In genomic region chr3:96233679-96234078, GRCh38 we compare ENCODE assay signal across 27 cellular contexts.
"Had no signal": no experiment of that assay in that cellular context is flagged by ENCODE, and none has a peak within 500 bp of the region (broad histone marks: within the 10 kb centered on the region; RNA-seq: fewer than 3 reads in every experiment).

No MANE protein-coding gene starts in this region.

- DNase-seq: activated CD4-positive, alpha-beta memory T cell treated with anti-CD3 and anti-CD28 coated beads, Interleukin-2, amount 10 ng/mL, durations not matched to agents 7 days and 5 days; activated CD4-positive, alpha-beta T cell treated with anti-CD3 and anti-CD28 coated beads for 1 hour; activated CD4-positive, alpha-beta T cell treated with anti-CD3 and anti-CD28 coated beads for 4 hours; activated CD4-positive, alpha-beta T cell treated with anti-CD3 and anti-CD28 coated beads, Interleukin-2, amount 10 ng/mL, durations not matched to agents 7 days and 5 days; activated CD4-positive, alpha-beta T cell treated with anti-CD3 and anti-CD28 coated beads, Interleukin-2, amount 50 U/mL, for 4 hours; activated CD8-positive, alpha-beta memory T cell treated with anti-CD3 and anti-CD28 coated beads, Interleukin-2, amount 50 U/mL, for 48 hours; activated gamma-delta T cell; activated naive CD4-positive, alpha-beta T cell; activated naive CD4-positive, alpha-beta T cell treated with anti-CD3 and anti-CD28 coated beads, Interleukin-2, amount 10 ng/mL, durations not matched to agents 7 days and 5 days; activated naive CD8-positive, alpha-beta T cell treated with anti-CD3 and anti-CD28 coated beads, Interleukin-2, amount 10 ng/mL, durations not matched to agents 7 days and 5 days; activated T-cell treated with anti-CD3 and anti-CD28 coated beads for 4 hours; activated T-cell treated with anti-CD3 and anti-CD28 coated beads, Interleukin-2, amount 50 U/mL, for 24 hours; activated T-cell treated with anti-CD3 and anti-CD28 coated beads, Interleukin-2, amount 50 U/mL, for 72 hours; central memory CD4-positive, alpha-beta T cell; cerebellar nuclear complex; colonic mucosa; effector CD8-positive, alpha-beta T cell; foreskin fibroblast; gastrocnemius medialis; glutamatergic neuron; heart left ventricle; T-helper 17 cell had no signal

- H3K36me3 ChIP-seq: ascending aorta, breast epithelium, cardiac muscle cell, colonic mucosa, gastrocnemius medialis, heart left ventricle had no signal

- ATAC-seq: activated naive CD4-positive, alpha-beta T cell treated with anti-CD3 and anti-CD28 coated beads, Interleukin-2, amount 50 U/mL, for 72 hours; activated T-cell treated with anti-CD3 and anti-CD28 coated beads, Interleukin-2, amount 50 U/mL, for 72 hours; esophagus mucosa; gastrocnemius medialis; heart left ventricle; T-helper 17 cell had no signal

- H3K27me3 ChIP-seq: ascending aorta, breast epithelium, cardiac muscle cell, colonic mucosa, gastrocnemius medialis, heart left ventricle had no signal

- H3K27ac ChIP-seq: ascending aorta, breast epithelium, cardiac muscle cell, colonic mucosa, gastrocnemius medialis, heart left ventricle had no signal

- H3K4me3 ChIP-seq: ascending aorta, breast epithelium, cardiac muscle cell, colonic mucosa, gastrocnemius medialis, heart left ventricle had no signal

- H3K4me1 ChIP-seq: ascending aorta, breast epithelium, colonic mucosa, gastrocnemius medialis, heart left ventricle had no signal

- H3K9me3 ChIP-seq: ascending aorta, breast epithelium, colonic mucosa, gastrocnemius medialis had no signal
